ENCODE assay signal across 8 cellular contexts in the genomic region with DNA sequence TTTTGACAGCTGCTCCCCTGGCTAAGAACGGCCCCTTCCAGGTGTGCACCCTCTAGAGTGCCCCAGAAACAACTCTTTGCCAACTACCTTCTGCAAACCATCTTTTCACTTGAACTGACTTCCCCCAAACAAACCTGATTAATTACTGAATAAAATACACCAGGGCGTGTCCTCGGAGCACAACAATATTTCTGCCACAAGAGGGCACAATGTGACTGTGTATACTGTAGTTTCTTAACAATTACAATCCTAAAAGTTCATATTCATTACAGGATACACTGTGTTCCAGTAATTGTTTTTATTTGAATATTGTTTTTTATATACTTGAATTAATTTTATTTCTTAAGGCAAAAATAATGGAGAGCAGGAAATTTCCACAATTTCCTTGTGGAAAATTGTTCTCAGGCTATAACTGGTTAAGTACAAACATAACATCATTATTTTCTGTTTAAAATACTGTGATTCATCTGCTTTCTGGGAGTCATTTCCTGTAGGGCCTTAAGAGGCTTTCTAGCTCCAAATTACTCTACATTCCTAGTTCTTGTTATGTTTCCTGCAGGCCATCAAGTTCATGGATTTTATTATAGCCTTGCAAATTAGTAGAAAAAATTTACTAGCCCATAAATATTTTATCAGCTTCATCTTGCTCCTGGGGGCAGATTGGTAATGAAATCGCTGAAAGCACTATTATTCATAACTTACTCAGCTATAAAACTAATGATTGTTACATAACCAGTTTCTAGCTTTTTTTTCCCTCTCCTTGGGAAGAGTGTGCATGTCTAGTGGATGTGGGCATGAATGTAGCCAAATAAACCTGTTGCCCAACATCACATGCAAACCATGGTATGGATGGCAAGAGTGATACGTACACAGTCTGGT. TPM values are rescaled to one million over a fixed set of nuclear protein-coding genes. Genes with fewer than 3 reads are reported as not detected.
DNase-seq lines count a peak whose midpoint lies in the region; ATAC-seq and TF ChIP-seq lines count a peak whose summit lies in the region.

No MANE protein-coding gene starts in this region.

- no peaks in the 10 kb centered on the region; a peak in 1 of 4 replicates for H3K79me1 ChIP-seq in IMR-90 (ENCODE audit: low read depth in 1 of 2, low read length in 2 of 2)

- BruUV-seq in IMR-90 (replicated peaks; lab: Mats Ljungman, UMichigan) (no TSS peak), Panc1 (replicated peaks; lab: Mats Ljungman, UMichigan) (no TSS peak)

- H3K36me3 ChIP-seq in IMR-90 (ENCODE audit: control insufficient read depth, insufficient read depth, low read length) = no peaks in the 10 kb centered on the region
- H3K36me3 ChIP-seq in Panc1 (ENCODE audit: control insufficient read depth, insufficient read depth, low read length) = no peaks in the 10 kb centered on the region
- H3K36me3 ChIP-seq in parathyroid adenoma (ENCODE audit: control insufficient read depth, insufficient read depth, low read length) = no peaks in the 10 kb centered on the region

- CTCF ChIA-PET in IMR-90 (lab: Yijun Ruan, JAX) (interaction anchor here (0.6 to 1.5 kb wide), 5 partner anchors 9 to 483 kb away, joined by 3 to 7 read pairs (median 4); no protein-coding TSS in a partner anchor), Panc1 (lab: Charles Lee) (interaction anchor here (0.6 to 0.8 kb wide), 5 partner anchors 10 to 499 kb away, joined by 3 to 4 read pairs (median 3); a partner anchor contains a TSS)

- peak overlapping the region; percentile 73 for H3K27ac ChIP-seq in IMR-90 (ENCODE audit: insufficient read depth, low read length)
- peak overlapping the region; percentile 58; the same call in 1 of the 2 replicates for H3K27ac ChIP-seq in Panc1 (ENCODE audit: low read length)
- no peak overlapping the region for H3K27ac ChIP-seq in parathyroid adenoma

- H3K27me3 ChIP-seq in IMR-90 (ENCODE audit: control insufficient read depth, insufficient read depth, low read length) (no peaks in the 10 kb centered on the region), Panc1 (ENCODE audit: control insufficient read depth, insufficient read depth, low read length) (no peaks in the 10 kb centered on the region), parathyroid adenoma (ENCODE audit: control insufficient read depth, insufficient read depth, low read length) (no peaks in the 10 kb centered on the region)

- WGBS in IMR-90 (ENCODE audit: extremely low coverage in 2 of 2, insufficient read length in 1 of 2), 2 experiments = no CpG with 5 or more reads among the region's 5 CpGs

- H3K18ac ChIP-seq in IMR-90 (ENCODE audit: low read depth, low read length) = peak overlapping the region; percentile 90; the same call in 1 of the 2 replicates

- ATAC-seq in IMR-90 (ENCODE audit: low read depth) (peak; percentile 87), Panc1 (peak; percentile 85), HG03378 (IDR thresholded peaks at IDR 0.05; ENCODE audit: unreplicated experiment) (no peak), GM21360 (IDR thresholded peaks at IDR 0.05; ENCODE audit: unreplicated experiment) (no peak)

- peak overlapping the region; percentile 85; the same call in 1 of the 2 replicates for H4K5ac ChIP-seq in IMR-90 (ENCODE audit: low read depth, low read length)

- H2AFZ ChIP-seq in IMR-90 (replicated peaks; ENCODE audit: low read length, poor library complexity) (peak overlapping the region; percentile 87), parathyroid adenoma (no peak overlapping the region)

- H3K4ac ChIP-seq in IMR-90 (ENCODE audit: low read depth, low read length) = peak overlapping the region; percentile 97

- peak overlapping the region; percentile 94 for H3K23ac ChIP-seq in IMR-90 (ENCODE audit: low read depth, low read length)

- TF ChIP-seq CTCF in IMR-90 (conservative IDR thresholded peaks at IDR 0.05; ENCODE audit: low read depth, low read length) (peak; percentile 86), Panc1 (IDR thresholded peaks at IDR 0.05) (peak; percentile 90), fibroblast of the aortic adventitia (IDR thresholded peaks at IDR 0.05; ENCODE audit: insufficient read depth, low read length) (peak; percentile 67), parathyroid adenoma (IDR thresholded peaks at IDR 0.05) (peak; percentile 61)

- H4K20me1 ChIP-seq in IMR-90 (ENCODE audit: insufficient read depth, low read length) = no peaks in the 10 kb centered on the region

- H2BK20ac ChIP-seq in IMR-90 (ENCODE audit: low read depth, low read length) = peak overlapping the region; percentile 97

- intact Hi-C loops in IMR-90 (cut with micrococcal nuclease) = loop anchor here (1.0 to 2.0 kb wide), 6 partner anchors 154 to 682 kb away; a partner anchor contains a TSS
- intact Hi-C loops in Panc1 (cut with micrococcal nuclease; ENCODE audit: unreplicated experiment) = loop anchor here (1.0 to 10.0 kb wide), 4 partner anchors 154 to 677 kb away; no protein-coding TSS in a partner anchor

- peak overlapping the region; percentile 97 for H2BK120ac ChIP-seq in IMR-90 (ENCODE audit: low read depth, low read length)

- H3K9me3 ChIP-seq in IMR-90 (ENCODE audit: control insufficient read depth, insufficient read depth, low read length) (peaks cover 2% of the 10 kb centered on the region; the same call in 1 of the 2 replicates), Panc1 (ENCODE audit: control insufficient read depth, insufficient read depth, low read depth, low read length) (no peaks in the 10 kb centered on the region), parathyroid adenoma (ENCODE audit: control insufficient read depth, low read length) (no peaks in the 10 kb centered on the region)

- peak overlapping the region; percentile 60 to 96 for H4K8ac ChIP-seq in IMR-90 (ENCODE audit: low read depth in 2 of 2, low read length in 2 of 2)

- no peak for TF ChIP-seq POLR2A in IMR-90 (IDR thresholded peaks at IDR 0.05; ENCODE audit: low read depth, low read length)

- H3K79me2 ChIP-seq in parathyroid adenoma = no peaks in the 10 kb centered on the region

- in situ Hi-C loops in IMR-90 (cut with MboI; ENCODE audit: low sequenced_read_pairs) = loop anchor here (10.0 to 25.0 kb wide), 2 partner anchors 427 to 684 kb away; a partner anchor contains a TSS
- in situ Hi-C loops in Panc1 (cut with HindIII; ENCODE audit: low pct_unique_long_range_greater_than_20kb, low sequenced_read_pairs) = no loop called here

- peak overlapping the region; percentile 71; the same call in 1 of the 2 replicates for H3K56ac ChIP-seq in IMR-90 (ENCODE audit: extremely low read depth, insufficient read depth, low read length)

- H3K4me2 ChIP-seq in IMR-90 (ENCODE audit: low read depth, low read length) = peak overlapping the region; percentile 7; the same call in 1 of the 2 replicates
- no peak overlapping the region for H3K4me2 ChIP-seq in parathyroid adenoma (ENCODE audit: low read length)

- peak overlapping the region; percentile 100 for H2AK5ac ChIP-seq in IMR-90 (ENCODE audit: low read depth, low read length)

- POLR2A ChIA-PET in IMR-90 (lab: Charles Lee; ENCODE audit: unreplicated experiment) = interaction anchor here (1.0 kb wide), 1 partner anchor 346 kb away, joined by 3 read pairs; a partner anchor contains a TSS
- POLR2A ChIA-PET in Panc1 (lab: Charles Lee) = interaction anchor here (0.6 kb wide), 3 partner anchors 280 to 432 kb away, joined by 3 to 8 read pairs (median 3); no protein-coding TSS in a partner anchor

- DNase-seq in EL (peak; percentile 92), IMR-90 (peak; percentile 88), Panc1 (ENCODE audit: low read depth, low spot score) (peak; percentile 86), activated T-helper 1 cell treated with Interleukin-2 at 50 U/mL for 16 hours (ENCODE audit: low read depth) (peak; percentile 7), fibroblast of the aortic adventitia (ENCODE audit: low read depth) (peak; percentile 85)

- peak overlapping the region; percentile 93 for H2BK15ac ChIP-seq in IMR-90 (ENCODE audit: low read depth, low read length)

- peaks cover 13% of the 10 kb centered on the region for H3K4me1 ChIP-seq in IMR-90 (ENCODE audit: control insufficient read depth, insufficient read depth, low read length)
- peaks cover 17% of the 10 kb centered on the region for H3K4me1 ChIP-seq in Panc1 (ENCODE audit: control insufficient read depth, insufficient read depth, low read length)
- H3K4me1 ChIP-seq in parathyroid adenoma = no peaks in the 10 kb centered on the region

- H3K9ac ChIP-seq in IMR-90 (ENCODE audit: low read depth, low read length) (no peak overlapping the region), parathyroid adenoma (no peak overlapping the region)

- H3K14ac ChIP-seq in IMR-90 (replicated peaks; ENCODE audit: low read depth, low read length) = peak overlapping the region; percentile 96

- peak overlapping the region; percentile 87 for H4K91ac ChIP-seq in IMR-90 (ENCODE audit: insufficient read depth, low read depth, low read length)

- peak overlapping the region; percentile 94 for H2AK9ac ChIP-seq in IMR-90 (replicated peaks; ENCODE audit: low read depth, low read length, poor library complexity)

- peak overlapping the region; percentile 88 for H2BK5ac ChIP-seq in IMR-90 (ENCODE audit: low read depth, low read length, poor library complexity, severe bottlenecking)

- no peak overlapping the region for H3K4me3 ChIP-seq in IMR-90 (ENCODE audit: insufficient read depth, low read depth, low read length)
- no peak overlapping the region for H3K4me3 ChIP-seq in Panc1 (ENCODE audit: low read depth in 2 of 2, low read length in 2 of 2)
- H3K4me3 ChIP-seq in fibroblast of the aortic adventitia (ENCODE audit: low read depth, low read length) = no peak overlapping the region
- no peak overlapping the region for H3K4me3 ChIP-seq in parathyroid adenoma (ENCODE audit: low read depth, low read length)

- TF ChIP-seq RAD21 in IMR-90 (IDR thresholded peaks at IDR 0.05; ENCODE audit: low read length) = peak; percentile 86

- H3K9me1 ChIP-seq in IMR-90 (ENCODE audit: insufficient read depth, low read length) = peaks cover 10% of the 10 kb centered on the region; the same call in 1 of the 2 replicates

- dilution Hi-C loops in IMR-90 (cut with HindIII; ENCODE audit: low sequenced_read_pairs, unreplicated experiment) = no loop called here

TF ChIP-seq in IMR-90, 13 proteins besides CTCF, POLR2A, EP300 and RAD21 (continues in another document):
- TF ChIP-seq, protein P1, sequence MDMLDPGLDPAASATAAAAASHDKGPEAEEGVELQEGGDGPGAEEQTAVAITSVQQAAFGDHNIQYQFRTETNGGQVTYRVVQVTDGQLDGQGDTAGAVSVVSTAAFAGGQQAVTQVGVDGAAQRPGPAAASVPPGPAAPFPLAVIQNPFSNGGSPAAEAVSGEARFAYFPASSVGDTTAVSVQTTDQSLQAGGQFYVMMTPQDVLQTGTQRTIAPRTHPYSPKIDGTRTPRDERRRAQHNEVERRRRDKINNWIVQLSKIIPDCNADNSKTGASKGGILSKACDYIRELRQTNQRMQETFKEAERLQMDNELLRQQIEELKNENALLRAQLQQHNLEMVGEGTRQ (IDR thresholded peaks at IDR 0.05; ENCODE audit: low read depth, low read length) = no peak
- TF ChIP-seq MXI1 (IDR thresholded peaks at IDR 0.05; ENCODE audit: borderline replicate concordance, low read depth, low read length) = no peak

RNA-seq across cellular contexts. Expression of a gene that starts 51.9 kb away (rescaled TPM):
- total RNA-seq in IMR-90 (2012; rRNA removed) (not detected in 2 replicates), Panc1 (2021; ENCODE audit: unreplicated experiment) (not detected), fibroblast of the aortic adventitia (ENCODE audit: low replicate concordance) (0.09 TPM in 1 of 2 replicates, not detected in the other)
- not detected in 2 replicates for polyA plus RNA-seq in IMR-90 (2012; rRNA removed)
- not detected in 2 replicates for polyA plus RNA-seq in IMR-90 (2012; cell fraction: cytosol; rRNA removed)
- not detected in 2 replicates for polyA plus RNA-seq in IMR-90 (2012; cell fraction: nucleus; rRNA removed; ENCODE audit: low replicate concordance)
- not detected for polyA plus RNA-seq in Panc1 (2012; ENCODE audit: insufficient read length)

Comparison
In these comparisons a context has a peak if more than half of its experiments do, and no peak if none do; other contexts are left out.
1. DNase-seq: peak in every context shown above with its lines; median percentile 92 in EL; 88 in IMR-90; 86 in Panc1; 85 in fibroblast of the aortic adventitia; 7 in activated T-helper 1 cell treated with Interleukin-2 at 50 U/mL for 16 hours.
2. ATAC-seq: peak in IMR-90 (single experiment) and Panc1 (single experiment); none in HG03378 (single experiment) and GM21360 (single experiment).
3. Peak in every context shown above with its lines, with median percentiles within 50 percentile points of each other: CTCF ChIP-seq.